Comparison of ENCODE assay signal across 8 cellular contexts in genomic region chr18:7021994-7022840, GRCh38.
A peak's percentile ranks its signal among the peaks of the same experiment; 100 is the strongest.
DNase-seq lines count a peak whose midpoint lies in the region; ATAC-seq and TF ChIP-seq lines count a peak whose summit lies in the region.

No MANE protein-coding gene starts in this region.

- in situ Hi-C loops in brain microvascular endothelial cell (cut with HindIII; ENCODE audit: low pct_ligation_motif_present, low sequenced_read_pairs), result no loop called here

- H3K4me3 ChIP-seq in brain microvascular endothelial cell (ENCODE audit: low read depth, low read length) (no peak overlapping the region), heart left ventricle (no peak overlapping the region)

- peak; percentile 57 for ATAC-seq in activated CD4-positive, alpha-beta T cell treated with anti-CD3 and anti-CD28 coated beads for 36 hours
- ATAC-seq in heart left ventricle, result no peak
- no peak for ATAC-seq in activated CD8-positive, alpha-beta memory T cell treated with anti-CD3 and anti-CD28 coated beads, Interleukin-2, amount 10 ng/mL, durations not matched to agents 7 days and 5 days

- no peak for TF ChIP-seq POLR2A in heart left ventricle (IDR thresholded peaks at IDR 0.05)

- no peaks in the 10 kb centered on the region for H3K9me3 ChIP-seq in heart left ventricle

- intact Hi-C loops in activated CD4-positive, alpha-beta T cell treated with anti-CD3 and anti-CD28 coated beads for 36 hours (cut with DNase I, micrococcal nuclease), result loop anchor here in 1 of 2 experiments (1.0 to 5.0 kb wide), 2 partner anchors 102 to 480 kb away; no protein-coding TSS in a partner anchor
- intact Hi-C loops in heart left ventricle (cut with DNase I), result loop anchor here in 1 of 10 donors (10.0 kb wide), 1 partner anchor 1137 kb away; no protein-coding TSS in a partner anchor

- no peaks in the 10 kb centered on the region for H3K4me1 Mint-ChIP-seq in activated CD4-positive, alpha-beta T cell treated with anti-CD3 and anti-CD28 coated beads for 36 hours
- no peaks in the 10 kb centered on the region for H3K4me1 Mint-ChIP-seq in activated CD8-positive, alpha-beta memory T cell treated with anti-CD3 and anti-CD28 coated beads, Interleukin-2, amount 10 ng/mL, durations not matched to agents 7 days and 5 days

- DNase-seq in activated CD4-positive, alpha-beta T cell treated with anti-CD3 and anti-CD28 coated beads for 36 hours, result peak; percentile 36
- no peak for DNase-seq in activated CD4-positive, alpha-beta T cell treated with anti-CD3 and anti-CD28 coated beads, Interleukin-2, amount 50 U/mL, for 4 hours
- peak; percentile 87 for DNase-seq in NCI-H2196 treated with DMSO at 0.1 percent for 48 hours (lab: John Stamatoyannopoulos, UW; ENCODE audit: unreplicated experiment)
- DNase-seq in brain microvascular endothelial cell, result peak; percentile 32
- DNase-seq in myocyte (ENCODE audit: low read depth), result peak; percentile 27
- DNase-seq in heart left ventricle, result no peak
- DNase-seq in islet precursor cell, result no peak
- no peak for DNase-seq in activated CD8-positive, alpha-beta memory T cell treated with anti-CD3 and anti-CD28 coated beads, Interleukin-2, amount 10 ng/mL, durations not matched to agents 7 days and 5 days

- TF ChIP-seq CTCF in brain microvascular endothelial cell (IDR thresholded peaks at IDR 0.05; ENCODE audit: low read depth, low read length, missing control alignments), result peak; percentile 58
- peak in 3 of 12 donors; percentile 10 to 12 (median 11) for TF ChIP-seq CTCF in heart left ventricle (IDR thresholded peaks at IDR 0.05)

- H3K4me1 ChIP-seq in heart left ventricle, result no peaks in the 10 kb centered on the region

- H3K36me3 Mint-ChIP-seq in activated CD4-positive, alpha-beta T cell treated with anti-CD3 and anti-CD28 coated beads for 36 hours (ENCODE audit: low read depth), result no peaks in the 10 kb centered on the region
- no peaks in the 10 kb centered on the region for H3K36me3 Mint-ChIP-seq in activated CD8-positive, alpha-beta memory T cell treated with anti-CD3 and anti-CD28 coated beads, Interleukin-2, amount 10 ng/mL, durations not matched to agents 7 days and 5 days

- H3K9me3 Mint-ChIP-seq in activated CD4-positive, alpha-beta T cell treated with anti-CD3 and anti-CD28 coated beads for 36 hours (ENCODE audit: low read depth), result no peaks in the 10 kb centered on the region
- peaks cover 9% of the 10 kb centered on the region for H3K9me3 Mint-ChIP-seq in activated CD8-positive, alpha-beta memory T cell treated with anti-CD3 and anti-CD28 coated beads, Interleukin-2, amount 10 ng/mL, durations not matched to agents 7 days and 5 days (ENCODE audit: low read depth)

- H3K27ac Mint-ChIP-seq in activated CD4-positive, alpha-beta T cell treated with anti-CD3 and anti-CD28 coated beads for 36 hours, result no peak overlapping the region
- H3K27ac Mint-ChIP-seq in activated CD8-positive, alpha-beta memory T cell treated with anti-CD3 and anti-CD28 coated beads, Interleukin-2, amount 10 ng/mL, durations not matched to agents 7 days and 5 days, result no peak overlapping the region

- POLR2A ChIA-PET in activated CD4-positive, alpha-beta T cell treated with anti-CD3 and anti-CD28 coated beads for 36 hours (lab: Charles Lee), result no interaction called here

- no peak overlapping the region for H3K4me3 Mint-ChIP-seq in activated CD4-positive, alpha-beta T cell treated with anti-CD3 and anti-CD28 coated beads for 36 hours
- no peak overlapping the region for H3K4me3 Mint-ChIP-seq in activated CD8-positive, alpha-beta memory T cell treated with anti-CD3 and anti-CD28 coated beads, Interleukin-2, amount 10 ng/mL, durations not matched to agents 7 days and 5 days

- WGBS in heart left ventricle, 4 donors, result 67 to 77% (median 71%) methylated on average over 16 of the region's 16 CpGs

- H3K36me3 ChIP-seq in brain microvascular endothelial cell (replicated peaks), result peaks cover 14% of the 10 kb centered on the region
- no peaks in the 10 kb centered on the region for H3K36me3 ChIP-seq in heart left ventricle

- H3K27ac ChIP-seq in brain microvascular endothelial cell, result no peak overlapping the region
- H3K27ac ChIP-seq in heart left ventricle, result no peak overlapping the region

- no peaks in the 10 kb centered on the region for H3K27me3 Mint-ChIP-seq in activated CD4-positive, alpha-beta T cell treated with anti-CD3 and anti-CD28 coated beads for 36 hours
- no peaks in the 10 kb centered on the region for H3K27me3 Mint-ChIP-seq in activated CD8-positive, alpha-beta memory T cell treated with anti-CD3 and anti-CD28 coated beads, Interleukin-2, amount 10 ng/mL, durations not matched to agents 7 days and 5 days

- CTCF ChIA-PET in activated CD4-positive, alpha-beta T cell treated with anti-CD3 and anti-CD28 coated beads for 36 hours (lab: Charles Lee), result interaction anchor here (0.6 to 1.0 kb wide), 3 partner anchors 10 to 1954 kb away, joined by 3 read pairs; no protein-coding TSS in a partner anchor
- CTCF ChIA-PET in activated CD8-positive, alpha-beta memory T cell treated with anti-CD3 and anti-CD28 coated beads, Interleukin-2, amount 10 ng/mL, durations not matched to agents 7 days and 5 days (lab: Charles Lee), result no interaction called here

- no peaks in the 10 kb centered on the region for H3K27me3 ChIP-seq in brain microvascular endothelial cell (replicated peaks)
- no peaks in the 10 kb centered on the region for H3K27me3 ChIP-seq in heart left ventricle

Comparison
In these comparisons a context has a peak if more than half of its experiments do, and no peak if none do; other contexts are left out.
1. DNase-seq: peak in activated CD4-positive, alpha-beta T cell treated with anti-CD3 and anti-CD28 coated beads for 36 hours (single experiment), NCI-H2196 treated with DMSO at 0.1 percent for 48 hours (single experiment), brain microvascular endothelial cell (single experiment) and myocyte (single experiment); none in activated CD4-positive, alpha-beta T cell treated with anti-CD3 and anti-CD28 coated beads, Interleukin-2, amount 50 U/mL, for 4 hours (0 of 2), heart left ventricle (0 of 5), islet precursor cell (single experiment) and activated CD8-positive, alpha-beta memory T cell treated with anti-CD3 and anti-CD28 coated beads, Interleukin-2, amount 10 ng/mL, durations not matched to agents 7 days and 5 days (single experiment).